32 cellular contexts compared by ENCODE assay signal in genomic region chr10:48887982-48888381, GRCh38. TPM values are rescaled to one million over a fixed set of nuclear protein-coding genes. Genes with fewer than 3 reads are reported as not detected.
"Had no signal": no experiment of that assay in that cellular context is flagged by ENCODE, and none has a peak within 500 bp of the region (broad histone marks: within the 10 kb centered on the region; RNA-seq: fewer than 3 reads in every experiment).

No MANE protein-coding gene starts in this region.

- ATAC-seq: effector memory CD8-positive, alpha-beta T cell; esophagus mucosa; gastrocnemius medialis; heart right ventricle; left cardiac atrium; left lung; left ventricle myocardium superior; lower lobe of right lung had no signal

- H3K27ac ChIP-seq: coronary artery, epithelial cell of prostate, esophagus squamous epithelium, gastrocnemius medialis, heart right ventricle, left lung, lower lobe of right lung had no signal

- H3K4me3 ChIP-seq: coronary artery, esophagus squamous epithelium, gastrocnemius medialis, heart right ventricle, left lung, lower lobe of right lung had no signal

- H3K27me3 ChIP-seq: esophagus squamous epithelium, gastrocnemius medialis, heart right ventricle, left lung had no signal

- H3K9me3 ChIP-seq: esophagus squamous epithelium, gastrocnemius medialis, heart right ventricle, left lung, lower lobe of right lung had no signal

- H3K9me3 Mint-ChIP-seq: effector memory CD8-positive, alpha-beta T cell; endodermal cell had no signal

- DNase-seq: effector CD8-positive, alpha-beta T cell; effector memory CD8-positive, alpha-beta T cell; endodermal cell; erythroblast; esophagus squamous epithelium; foreskin fibroblast; foreskin melanocyte; gastrocnemius medialis; glutamatergic neuron; head of caudate nucleus; heart right ventricle; hippocampal formation; left cardiac atrium; left lung; left ventricle myocardium superior; lower lobe of right lung; mesendoderm; midbrain had no signal

- H3K4me1 ChIP-seq: gastrocnemius medialis, heart right ventricle, left lung had no signal

- FAIRE-seq: colon, endometrium, islet of Langerhans, keratinocyte had no signal

- H3K27ac Mint-ChIP-seq: effector memory CD8-positive, alpha-beta T cell; endodermal cell had no signal

- H3K4me3 Mint-ChIP-seq: effector memory CD8-positive, alpha-beta T cell; endodermal cell had no signal

- H3K36me3 ChIP-seq: esophagus squamous epithelium, gastrocnemius medialis, lower lobe of right lung had no signal

RNA-seq across cellular contexts. Expression of gene LRRC18, which starts 51.7 kb away (rescaled TPM):
- total RNA-seq: cerebellum, dermis microvascular lymphatic vessel endothelial cell, endodermal cell, esophagus mucosa, gastrocnemius medialis, glomerular endothelial cell, kidney epithelial cell, left cardiac atrium, left ventricle myocardium superior, lower leg skin, lung microvascular endothelial cell, mononuclear cell had no signal
- polyA plus RNA-seq: heart right ventricle, keratinocyte had no signal
